In the genomic region with DNA sequence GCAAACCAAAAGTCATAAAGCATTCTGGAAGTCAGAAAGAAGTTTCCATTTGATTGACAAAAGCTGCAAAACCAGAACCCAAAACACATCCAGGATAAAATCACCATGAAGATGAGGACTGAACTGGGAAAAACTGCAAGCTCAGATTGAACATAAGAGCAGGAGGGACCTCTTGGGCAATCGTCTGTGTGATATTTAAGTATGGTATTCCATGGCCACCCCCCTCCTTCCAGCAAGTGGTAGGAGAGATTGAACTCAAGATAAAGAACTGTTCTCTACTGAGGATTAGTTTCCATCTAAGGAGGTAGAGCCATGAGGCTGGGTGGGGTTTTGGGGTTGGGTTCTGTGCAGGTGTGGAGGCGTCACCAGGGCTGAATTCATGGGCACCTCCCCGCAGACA, we compare ENCODE assay signal across 17 cellular contexts.
DNase-seq lines count a peak whose midpoint lies in the region; ATAC-seq and TF ChIP-seq lines count a peak whose summit lies in the region.
"Had no signal": no experiment of that assay in that cellular context is flagged by ENCODE, and none has a peak within 500 bp of the region (broad histone marks: within the 10 kb centered on the region; RNA-seq: fewer than 3 reads in every experiment).

No MANE protein-coding gene starts in this region.

- DNase-seq in EH (ENCODE audit: low read depth) (peak; percentile 54), amniotic epithelial cell (ENCODE audit: low read depth) (peak; percentile 59), lower lobe of right lung (no peak), upper lobe of right lung (no peak), Ammon's horn (ENCODE audit: low spot score) (no peak), medulla oblongata (ENCODE audit: extremely low spot score) (no peak), inferior parietal cortex (ENCODE audit: extremely low spot score) (no peak)
- DNase-seq: BE2C; CD4-positive, alpha-beta T cell; CD8-positive, alpha-beta memory T cell; DMS 273 treated with DMSO at 0.1 percent for 48 hours; GF-D8; H9 had no signal

- H3K36me3 ChIP-seq in lower lobe of right lung (no peaks in the 10 kb centered on the region), upper lobe of right lung (no peaks in the 10 kb centered on the region)
- H3K36me3 ChIP-seq: BE2C; BLaER1 treated with 17β-estradiol and CSF1 and Interleukin-3, amounts not matched to agents 10 nM and 100 nM had no signal

- H3K4me1 ChIP-seq in lower lobe of right lung (no peaks in the 10 kb centered on the region), upper lobe of right lung (no peaks in the 10 kb centered on the region)
- H3K4me1 ChIP-seq: BE2C; BLaER1 treated with 17β-estradiol and CSF1 and Interleukin-3, amounts not matched to agents 10 nM and 100 nM had no signal

- intact Hi-C loops in lower lobe of right lung (cut with DNase I) = no loop called here
- intact Hi-C loops in upper lobe of right lung (cut with DNase I) = no loop called here

- H3K9me3 ChIP-seq in lower lobe of right lung = no peaks in the 10 kb centered on the region
- no peaks in the 10 kb centered on the region for H3K9me3 ChIP-seq in upper lobe of right lung
- H3K9me3 ChIP-seq: BE2C; BLaER1 treated with 17β-estradiol and CSF1 and Interleukin-3, amounts not matched to agents 10 nM and 100 nM had no signal

- ATAC-seq in lower lobe of right lung (peak; percentile 18 to 36), upper lobe of right lung (peak; percentile 40)
- ATAC-seq: GM23338, HCT116 had no signal

- no peaks in the 10 kb centered on the region for H3K27me3 ChIP-seq in lower lobe of right lung (ENCODE audit: low read depth)
- H3K27me3 ChIP-seq in upper lobe of right lung = no peaks in the 10 kb centered on the region
- H3K27me3 ChIP-seq: BE2C; BLaER1 treated with 17β-estradiol and CSF1 and Interleukin-3, amounts not matched to agents 10 nM and 100 nM had no signal

- H3K4me3 ChIP-seq in lower lobe of right lung = no peak overlapping the region
- H3K4me3 ChIP-seq in upper lobe of right lung = no peak overlapping the region
- H3K4me3 ChIP-seq: BLaER1 treated with 17β-estradiol and CSF1 and Interleukin-3, amounts not matched to agents 10 nM and 100 nM; GM23338 had no signal

- H3K27ac ChIP-seq in lower lobe of right lung (no peak overlapping the region), upper lobe of right lung (no peak overlapping the region)
- H3K27ac ChIP-seq: 22Rv1; BLaER1 treated with 17β-estradiol and CSF1 and Interleukin-3, amounts not matched to agents 10 nM and 100 nM had no signal

- TF ChIP-seq CTCF in lower lobe of right lung (IDR thresholded peaks at IDR 0.05) (no peak), upper lobe of right lung (IDR thresholded peaks at IDR 0.05) (no peak)

Comparison
In these comparisons a context has a peak if more than half of its experiments do, and no peak if none do; other contexts are left out.
1. DNase-seq: peak in EH (single experiment) and amniotic epithelial cell (single experiment); none in lower lobe of right lung (single experiment), upper lobe of right lung (single experiment), Ammon's horn (single experiment), medulla oblongata (single experiment) and inferior parietal cortex (single experiment).